19 cellular contexts compared by ENCODE assay signal in genomic region chr16:10255728-10256127, GRCh38.
DNase-seq lines count a peak whose midpoint lies in the region; FAIRE-seq and TF ChIP-seq lines count a peak whose summit lies in the region.
"Had no signal": no experiment of that assay in that cellular context is flagged by ENCODE, and none has a peak within 500 bp of the region (broad histone marks: within the 10 kb centered on the region; RNA-seq: fewer than 3 reads in every experiment).

No MANE protein-coding gene starts in this region.

- DNase-seq in esophagus squamous epithelium (lab: John Stamatoyannopoulos, UW), result no peak
- no peak for DNase-seq in nephron progenitor cell
- no peak for DNase-seq in H54 (ENCODE audit: insufficient read length, low spot score)
- no peak for DNase-seq in occipital lobe (lab: John Stamatoyannopoulos, UW)
- no peak for DNase-seq in hepatic stellate cell (ENCODE audit: low spot score)
- DNase-seq: C1 segment of cervical spinal cord; CD8-positive, alpha-beta memory T cell; GOT3; NCI-H1105; NCI-H1694; NK-92 treated with Interleukin-12 subunit alpha and Interleukin-12 subunit beta, amount 100 ng/mL, for 24 hours; OCI-M1; SIG-M5 had no signal

- no peak overlapping the region for H3K4me3 ChIP-seq in BLaER1
- H3K4me3 ChIP-seq in OCI-LY3 (ENCODE audit: low read length), result no peak overlapping the region
- no peak overlapping the region for H3K4me3 ChIP-seq in esophagus squamous epithelium
- H3K4me3 ChIP-seq: K562 had no signal

- H3K9me3 ChIP-seq in BLaER1, result no peaks in the 10 kb centered on the region
- H3K9me3 ChIP-seq in OCI-LY3 (ENCODE audit: insufficient read depth, low read length), result no peaks in the 10 kb centered on the region
- H3K9me3 ChIP-seq in esophagus squamous epithelium, result no peaks in the 10 kb centered on the region

- WGBS in esophagus squamous epithelium, 2 donors, result 25 to 46% methylated on average over 3 of the region's 3 CpGs

- no peaks in the 10 kb centered on the region for H3K27me3 ChIP-seq in BLaER1
- peaks cover 3% of the 10 kb centered on the region; the same call in 1 of the 2 replicates for H3K27me3 ChIP-seq in OCI-LY3 (ENCODE audit: low read depth, low read length)
- H3K27me3 ChIP-seq in esophagus squamous epithelium, result peaks cover 0 to 18% (median 0%) of the 10 kb centered on the region in 4 donors

- H3K36me3 ChIP-seq in BLaER1 (no peaks in the 10 kb centered on the region), OCI-LY3 (replicated peaks; ENCODE audit: low read depth, low read length) (no peaks in the 10 kb centered on the region), esophagus squamous epithelium (no peaks in the 10 kb centered on the region)

- peak overlapping the region; percentile 59 for H3K4me2 ChIP-seq in BLaER1
- H3K4me2 ChIP-seq in OCI-LY3 (ENCODE audit: low read length), result no peak overlapping the region

- H3K36me3 Mint-ChIP-seq in nephron progenitor cell (ENCODE audit: low read depth), result no peaks in the 10 kb centered on the region

- peak overlapping the region; percentile 33 for H3K27ac Mint-ChIP-seq in nephron progenitor cell
- H3K27ac Mint-ChIP-seq: CD8-positive, alpha-beta memory T cell had no signal

- peaks cover 46% of the 10 kb centered on the region for H3K4me1 ChIP-seq in BLaER1
- H3K4me1 ChIP-seq in OCI-LY3 (ENCODE audit: low read length), result peaks cover 48% of the 10 kb centered on the region
- H3K4me1 ChIP-seq in esophagus squamous epithelium, result peaks cover 5 to 24% (median 15%) of the 10 kb centered on the region in 3 donors

- no peak overlapping the region for H3K27ac ChIP-seq in BLaER1
- no peak overlapping the region for H3K27ac ChIP-seq in OCI-LY3 (ENCODE audit: low read length)
- peak overlapping the region in 3 of 4 donors; percentile 4 to 49 (median 7) for H3K27ac ChIP-seq in esophagus squamous epithelium

- peaks cover 89% of the 10 kb centered on the region for H3K4me1 Mint-ChIP-seq in nephron progenitor cell

- no peak overlapping the region for H3K9ac ChIP-seq in BLaER1
- no peak overlapping the region for H3K9ac ChIP-seq in OCI-LY3 (ENCODE audit: low read length)

- H4K20me1 ChIP-seq in BLaER1 (no peaks in the 10 kb centered on the region), OCI-LY3 (ENCODE audit: insufficient read depth, low read length) (no peaks in the 10 kb centered on the region)

- intact Hi-C loops in esophagus squamous epithelium (cut with DNase I), result no loop called here

- FAIRE-seq in H54 (lab: Jason Lieb, UNC), result no peak
- FAIRE-seq: D721Med, GM12892, GM18507, K562 had no signal

- peaks cover 3% of the 10 kb centered on the region for H3K27me3 Mint-ChIP-seq in nephron progenitor cell (ENCODE audit: low read depth, poor library complexity)

- TF ChIP-seq CTCF in OCI-LY3 (IDR thresholded peaks at IDR 0.05; ENCODE audit: low read depth, low read length), result no peak
- TF ChIP-seq CTCF in esophagus squamous epithelium (IDR thresholded peaks at IDR 0.05), result no peak
- TF ChIP-seq CTCF in nephron progenitor cell (IDR thresholded peaks at IDR 0.05), result no peak

- no peaks in the 10 kb centered on the region for H3K9me3 Mint-ChIP-seq in nephron progenitor cell
- H3K9me3 Mint-ChIP-seq: CD8-positive, alpha-beta memory T cell had no signal

- H2AFZ ChIP-seq in OCI-LY3 (ENCODE audit: low read depth, low read length), result 0 out of 2 replicates have a peak overlapping the region, but pooled peaks have one; percentile 49

- peak overlapping the region; percentile 18 for H3K4me3 Mint-ChIP-seq in nephron progenitor cell
- H3K4me3 Mint-ChIP-seq: CD8-positive, alpha-beta memory T cell had no signal

- TF ChIP-seq POLR2A in esophagus squamous epithelium (IDR thresholded peaks at IDR 0.05) (no peak), H54 (IDR thresholded peaks at IDR 0.05; ENCODE audit: low read depth, low read length) (no peak)

- H3K79me2 ChIP-seq in OCI-LY3 (ENCODE audit: low read length), result no peaks in the 10 kb centered on the region

Comparison
In these comparisons a context has a peak if more than half of its experiments do, and no peak if none do; other contexts are left out.
1. H3K27ac ChIP-seq: peak in esophagus squamous epithelium (3 of 4); none in BLaER1 (single experiment) and OCI-LY3 (single experiment).